Comparison of ENCODE assay signal across 7 cellular contexts in the genomic region with DNA sequence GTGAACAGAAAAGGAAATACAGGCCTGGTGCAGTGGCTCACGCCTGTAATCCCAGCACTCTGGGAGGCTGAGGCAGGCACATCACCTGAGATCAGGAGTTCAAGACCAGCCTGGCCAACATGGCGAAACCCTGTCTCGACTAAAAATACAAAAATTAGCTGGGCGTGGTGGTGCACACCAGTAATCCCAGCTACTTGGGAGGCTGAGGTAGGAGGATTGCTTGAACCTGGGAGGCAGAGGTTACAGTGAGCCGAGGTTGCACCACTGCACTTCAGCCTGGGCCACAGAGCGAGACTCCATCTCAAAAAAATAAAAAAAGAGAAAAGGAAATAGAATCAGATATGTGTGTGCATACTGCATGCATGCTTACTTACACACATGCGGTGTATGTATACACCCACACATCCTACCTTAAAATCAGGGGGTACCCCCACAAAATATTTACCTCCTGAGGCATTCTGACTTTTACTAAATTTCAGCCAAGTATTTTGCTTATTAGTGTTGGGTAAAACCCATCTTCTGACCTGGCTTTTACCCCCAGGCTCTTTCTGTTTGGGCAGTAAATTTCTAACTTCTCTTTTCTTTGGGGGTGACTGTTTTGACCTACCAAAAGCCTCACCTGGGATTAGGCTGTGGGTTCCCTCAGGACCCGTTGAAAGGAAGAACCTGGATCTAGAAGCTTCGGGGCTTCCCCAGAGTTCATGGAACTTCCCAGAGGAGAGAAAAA.
DNase-seq lines count a peak whose midpoint lies in the region; ATAC-seq and TF ChIP-seq lines count a peak whose summit lies in the region.
"Not testable (repeated sequence)": the region's sequence is repeated elsewhere in the genome, so short reads cannot be mapped to it uniquely, and the experiment has no call there.

No MANE protein-coding gene starts in this region.

- POLR2A ChIA-PET in WTC11 (lab: Charles Lee): not testable (repeated sequence)

- not testable (repeated sequence) for TF ChIP-seq CTCF in GM12865 (IDR thresholded peaks at IDR 0.05; ENCODE audit: insufficient read depth, low read depth, low read length, missing control alignments); GM20000 (IDR thresholded peaks at IDR 0.05; ENCODE audit: extremely low read depth, missing control alignments); WTC11 (IDR thresholded peaks at IDR 0.05); natural killer cell (IDR thresholded peaks at IDR 0.05)

- ATAC-seq in WTC11; effector memory CD8-positive, alpha-beta T cell (replicated peaks); natural killer cell; stimulated activated effector memory CD8-positive, alpha-beta T cell treated with anti-CD3 and anti-CD28 coated beads, Interleukin-12 subunit alpha, Interleukin-12 subunit beta, amount 100 ng/mL, for 72 hours: not testable (repeated sequence)

- CTCF ChIA-PET in WTC11 (lab: Charles Lee): interaction anchor here (2.1 kb wide), 1 partner anchor 200 kb away, joined by 5 read pairs; no protein-coding TSS in a partner anchor

- not testable (repeated sequence) for H3K27me3 Mint-ChIP-seq in WTC11 (ENCODE audit: low read depth); activated naive CD8-positive, alpha-beta T cell; effector memory CD8-positive, alpha-beta T cell; natural killer cell (ENCODE audit: low read depth in 2 of 2)

- H3K27ac Mint-ChIP-seq in WTC11 (peak overlapping the region; percentile 83), natural killer cell (peak overlapping the region; percentile 36 to 68)
- H3K27ac Mint-ChIP-seq in activated naive CD8-positive, alpha-beta T cell: peak overlapping the region; percentile 64
- H3K27ac Mint-ChIP-seq in effector memory CD8-positive, alpha-beta T cell: peak overlapping the region; percentile 30 to 90
- H3K27ac Mint-ChIP-seq in stimulated activated effector memory CD8-positive, alpha-beta T cell treated with anti-CD3 and anti-CD28 coated beads, Interleukin-12 subunit alpha, Interleukin-12 subunit beta, amount 100 ng/mL, for 72 hours: peak overlapping the region; percentile 63

- not testable (repeated sequence) for H3K4me3 Mint-ChIP-seq in WTC11; activated naive CD8-positive, alpha-beta T cell; effector memory CD8-positive, alpha-beta T cell; natural killer cell; stimulated activated effector memory CD8-positive, alpha-beta T cell treated with anti-CD3 and anti-CD28 coated beads, Interleukin-12 subunit alpha, Interleukin-12 subunit beta, amount 100 ng/mL, for 72 hours

- not testable (repeated sequence) for H3K9me3 Mint-ChIP-seq in WTC11; activated naive CD8-positive, alpha-beta T cell (ENCODE audit: low read depth); effector memory CD8-positive, alpha-beta T cell; natural killer cell; stimulated activated effector memory CD8-positive, alpha-beta T cell treated with anti-CD3 and anti-CD28 coated beads, Interleukin-12 subunit alpha, Interleukin-12 subunit beta, amount 100 ng/mL, for 72 hours

- H3K4me3 ChIP-seq in GM12865 (ENCODE audit: low read depth, low read length): not testable (repeated sequence)

- H3K4me1 Mint-ChIP-seq in WTC11 (peaks cover 17% of the 10 kb centered on the region), natural killer cell (peaks cover 15 to 16% of the 10 kb centered on the region in 2 donors)
- H3K4me1 Mint-ChIP-seq in activated naive CD8-positive, alpha-beta T cell (ENCODE audit: low read depth): not testable (repeated sequence)
- peaks cover 5 to 31% of the 10 kb centered on the region in 2 donors for H3K4me1 Mint-ChIP-seq in effector memory CD8-positive, alpha-beta T cell (ENCODE audit: low read depth in 2 of 2)
- H3K4me1 Mint-ChIP-seq in stimulated activated effector memory CD8-positive, alpha-beta T cell treated with anti-CD3 and anti-CD28 coated beads, Interleukin-12 subunit alpha, Interleukin-12 subunit beta, amount 100 ng/mL, for 72 hours: peaks cover 11% of the 10 kb centered on the region

- DNase-seq in GM12865 (ENCODE audit: low read depth): peak; percentile 80
- peak; percentile 27 for DNase-seq in GM20000 (ENCODE audit: low spot score)
- DNase-seq in WTC11 (ENCODE audit: low spot score); effector memory CD8-positive, alpha-beta T cell; natural killer cell; stimulated activated effector memory CD8-positive, alpha-beta T cell treated with anti-CD3 and anti-CD28 coated beads, Interleukin-12 subunit alpha, Interleukin-12 subunit beta, amount 100 ng/mL, for 72 hours (ENCODE audit: low spot score in 2 of 2): not testable (repeated sequence)

- not testable (repeated sequence) for H3K36me3 Mint-ChIP-seq in WTC11; activated naive CD8-positive, alpha-beta T cell; natural killer cell
- H3K36me3 Mint-ChIP-seq in effector memory CD8-positive, alpha-beta T cell (ENCODE audit: insufficient read depth): peaks cover 41% of the 10 kb centered on the region
- peaks cover 30% of the 10 kb centered on the region for H3K36me3 Mint-ChIP-seq in stimulated activated effector memory CD8-positive, alpha-beta T cell treated with anti-CD3 and anti-CD28 coated beads, Interleukin-12 subunit alpha, Interleukin-12 subunit beta, amount 100 ng/mL, for 72 hours

- intact Hi-C loops in natural killer cell (cut with micrococcal nuclease): not testable (repeated sequence)
